ENCODE assay signal across 8 cellular contexts in the genomic region with DNA sequence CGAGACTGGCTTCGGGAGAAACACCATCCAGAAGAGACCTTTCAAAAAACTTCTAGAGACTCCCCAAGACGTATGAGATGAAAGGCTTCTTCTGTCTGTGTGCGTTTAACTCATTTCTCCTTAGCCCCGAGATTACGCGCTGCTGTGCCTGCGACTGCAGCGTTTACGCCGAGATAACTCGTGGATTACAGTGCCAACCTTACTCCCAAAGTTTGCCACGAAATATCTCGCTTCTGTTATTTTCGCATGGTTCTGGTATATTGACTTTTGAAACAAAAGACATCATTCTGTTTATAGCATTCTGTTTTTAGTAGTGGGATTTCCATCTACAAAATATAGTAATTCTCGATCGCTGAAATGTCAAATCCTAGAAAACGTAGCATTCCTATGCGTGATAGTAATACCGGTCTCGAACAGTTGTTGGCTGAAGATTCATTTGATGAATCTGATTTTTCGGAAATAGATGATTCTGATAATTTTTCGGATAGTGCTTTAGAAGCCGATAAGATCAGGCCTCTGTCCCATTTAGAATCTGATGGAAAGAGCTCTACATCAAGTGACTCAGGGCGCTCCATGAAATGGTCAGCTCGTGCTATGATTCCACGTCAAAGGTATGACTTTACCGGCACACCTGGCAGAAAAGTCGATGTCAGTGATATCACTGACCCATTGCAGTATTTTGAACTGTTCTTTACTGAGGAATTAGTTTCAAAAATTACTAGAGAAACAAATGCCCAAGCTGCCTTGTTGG. TPM values are rescaled to one million over a fixed set of nuclear protein-coding genes. Genes with fewer than 3 reads are reported as not detected.
DNase-seq lines count a peak whose midpoint lies in the region; ATAC-seq and TF ChIP-seq lines count a peak whose summit lies in the region.

No MANE protein-coding gene starts in this region.

- peak overlapping the region; percentile 95 for H2AFZ ChIP-seq in OCI-LY3 (ENCODE audit: low read depth, low read length)
- peak overlapping the region; percentile 94 for H2AFZ ChIP-seq in osteoblast (ENCODE audit: low read length)

- H3K9me3 ChIP-seq in OCI-LY3 (ENCODE audit: insufficient read depth, low read length) (0 out of 2 replicates have a peak, but pooled peaks cover 6% of the 10 kb centered on the region), esophagus squamous epithelium (no peaks in the 10 kb centered on the region), osteoblast (ENCODE audit: low read depth, low read length) (no peaks in the 10 kb centered on the region)

- H3K4me1 ChIP-seq in OCI-LY3 (ENCODE audit: low read length) (peaks cover 14% of the 10 kb centered on the region), esophagus squamous epithelium (peaks cover 10 to 42% (median 13%) of the 10 kb centered on the region in 3 donors), osteoblast (ENCODE audit: insufficient read depth, low read length) (peaks cover 21% of the 10 kb centered on the region)

- no peak for TF ChIP-seq CTCF in GM12865 (IDR thresholded peaks at IDR 0.05; ENCODE audit: insufficient read depth, low read depth, low read length, missing control alignments)
- TF ChIP-seq CTCF in OCI-LY3 (IDR thresholded peaks at IDR 0.05; ENCODE audit: low read depth, low read length): no peak
- TF ChIP-seq CTCF in esophagus squamous epithelium (IDR thresholded peaks at IDR 0.05): no peak
- TF ChIP-seq CTCF in osteoblast (IDR thresholded peaks at IDR 0.05; ENCODE audit: extremely low read depth, low read depth, low read length): no peak

- no peak for ATAC-seq in HG02870 (IDR thresholded peaks at IDR 0.05; ENCODE audit: unreplicated experiment)

- H3K36me3 ChIP-seq in OCI-LY3 (replicated peaks; ENCODE audit: low read depth, low read length) (peaks cover 16% of the 10 kb centered on the region), esophagus squamous epithelium (no peaks in the 10 kb centered on the region), osteoblast (ENCODE audit: insufficient read depth, low read length) (no peaks in the 10 kb centered on the region)

- intact Hi-C loops in esophagus squamous epithelium (cut with DNase I): loop anchor here (10.0 kb wide), 1 partner anchor 112 kb away; the partner anchor contains the start of gene KATNBL1

- DNase-seq in GM12865 (ENCODE audit: low read depth): no peak
- no peak for DNase-seq in esophagus squamous epithelium (lab: John Stamatoyannopoulos, UW)
- no peak for DNase-seq in osteoblast (ENCODE audit: insufficient read length, low spot score, missing footprints)
- DNase-seq in amygdala (lab: John Stamatoyannopoulos, UW): no peak
- DNase-seq in RKO (ENCODE audit: low spot score): no peak
- no peak for DNase-seq in amniotic stem cell (lab: John Stamatoyannopoulos, UW)

- no peak for TF ChIP-seq POLR2A in esophagus squamous epithelium (IDR thresholded peaks at IDR 0.05)

- H4K20me1 ChIP-seq in OCI-LY3 (ENCODE audit: insufficient read depth, low read length) (no peaks in the 10 kb centered on the region), osteoblast (ENCODE audit: insufficient read depth, low read length) (no peaks in the 10 kb centered on the region)

- 26% methylated on average over 29 of the region's 29 CpGs for WGBS in esophagus squamous epithelium, 2 donors

- no peaks in the 10 kb centered on the region for H3K27me3 ChIP-seq in OCI-LY3 (ENCODE audit: low read depth, low read length)
- H3K27me3 ChIP-seq in esophagus squamous epithelium: no peaks in the 10 kb centered on the region
- H3K27me3 ChIP-seq in osteoblast (ENCODE audit: insufficient read depth, low read length): no peaks in the 10 kb centered on the region

- H3K9ac ChIP-seq in OCI-LY3 (ENCODE audit: low read length): peak overlapping the region; percentile 86

- peak overlapping the region; percentile 73 for H3K27ac ChIP-seq in OCI-LY3 (ENCODE audit: low read length)
- peak overlapping the region; percentile 87 to 94 (median 92) for H3K27ac ChIP-seq in esophagus squamous epithelium
- peak overlapping the region; percentile 88 for H3K27ac ChIP-seq in osteoblast (ENCODE audit: low read depth, low read length)

- H3K79me2 ChIP-seq in OCI-LY3 (ENCODE audit: low read length): peaks cover 59% of the 10 kb centered on the region
- H3K79me2 ChIP-seq in osteoblast (ENCODE audit: insufficient read depth, low read length): peaks cover 58% of the 10 kb centered on the region

- H3K4me3 ChIP-seq in GM12865 (ENCODE audit: low read depth, low read length): peak overlapping the region; percentile 78
- peak overlapping the region; percentile 90 for H3K4me3 ChIP-seq in OCI-LY3 (ENCODE audit: low read length)
- peak overlapping the region; percentile 76 to 97 (median 94) for H3K4me3 ChIP-seq in esophagus squamous epithelium
- peak overlapping the region; percentile 99 for H3K4me3 ChIP-seq in osteoblast (ENCODE audit: insufficient read depth, low read length)

- H3K4me2 ChIP-seq in OCI-LY3 (ENCODE audit: low read length) (peak overlapping the region; percentile 81), osteoblast (ENCODE audit: insufficient read depth, low read length) (peak overlapping the region; percentile 75)

RNA-seq across cellular contexts. Expression of gene PGBD4, which starts 0.5 kb away (rescaled TPM):
- total RNA-seq in esophagus squamous epithelium (1 to 10 TPM in 2 of 4 donors, under 1 TPM in 2; 0.70 to 1.7 (median 0.98) TPM), osteoblast (1.8 and 2.1 TPM in 2 replicates)

RNA-seq across cellular contexts. Expression of gene EMC7, which starts 0.7 kb away (rescaled TPM):
- 10 to 100 TPM; 18.9 to 62.1 (median 36.1) TPM for total RNA-seq in esophagus squamous epithelium
- total RNA-seq in osteoblast: 40.5 and 48.0 TPM in 2 replicates
